20 cellular contexts compared by ENCODE assay signal in the genomic region with DNA sequence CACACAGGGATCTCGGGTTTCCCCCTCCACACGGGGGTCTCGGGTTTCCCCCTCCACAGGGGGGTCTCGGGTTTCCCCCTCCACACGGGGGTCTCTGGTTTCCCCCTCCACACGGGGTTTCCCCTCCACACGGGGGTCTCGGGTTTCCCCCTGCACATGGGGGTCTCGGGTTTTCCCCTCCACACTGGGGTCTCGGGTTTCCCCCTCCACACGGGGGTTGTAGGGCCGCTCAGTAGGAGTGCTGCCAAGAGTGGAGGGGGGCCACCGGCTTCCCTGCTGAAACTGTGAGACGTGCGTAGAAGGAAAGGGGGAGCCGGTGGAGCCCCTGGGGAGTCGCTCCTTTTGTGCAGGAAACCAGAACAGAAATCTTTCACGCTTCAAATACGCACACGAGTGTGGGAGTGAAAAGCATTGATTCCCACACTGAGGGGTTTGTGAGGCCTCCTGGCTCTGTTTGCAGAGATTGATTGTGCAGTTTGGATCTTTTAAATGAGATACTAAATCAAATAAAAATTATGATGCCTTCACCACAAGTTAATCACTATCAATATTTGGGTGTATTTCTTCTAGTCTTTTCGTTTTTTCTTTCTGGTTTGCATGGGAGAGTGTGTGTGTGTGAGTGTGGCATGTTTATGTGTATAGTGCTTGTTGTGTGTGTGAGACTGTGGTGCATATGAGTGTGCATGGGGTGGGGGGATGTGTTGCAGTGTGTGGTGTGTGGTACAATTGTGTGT. TPM values are rescaled to one million over a fixed set of nuclear protein-coding genes. Genes with fewer than 3 reads are reported as not detected.
DNase-seq lines count a peak whose midpoint lies in the region; ATAC-seq and TF ChIP-seq lines count a peak whose summit lies in the region.
"Had no signal": no experiment of that assay in that cellular context is flagged by ENCODE, and none has a peak within 500 bp of the region (broad histone marks: within the 10 kb centered on the region; RNA-seq: fewer than 3 reads in every experiment).

No MANE protein-coding gene starts in this region.

- no peaks in the 10 kb centered on the region; the same call in 2 of the 3 replicates for H3K4me1 Mint-ChIP-seq in GM23338

- H3K27me3 ChIP-seq in GM23338 (ENCODE audit: insufficient read depth) = no peaks in the 10 kb centered on the region
- no peaks in the 10 kb centered on the region for H3K27me3 ChIP-seq in trophoblast cell (ENCODE audit: insufficient read depth, low read length)
- H3K27me3 ChIP-seq in prostate gland (replicated peaks; ENCODE audit: insufficient read depth) = no peaks in the 10 kb centered on the region
- H3K27me3 ChIP-seq: tibial artery had no signal

- no peaks in the 10 kb centered on the region for H3K4me1 ChIP-seq in GM23338 (ENCODE audit: insufficient read depth)
- H3K4me1 ChIP-seq in trophoblast cell (ENCODE audit: control insufficient read depth in 1 of 2, insufficient read depth in 2 of 2, low read length in 2 of 2) = no peaks in the 10 kb centered on the region
- H3K4me1 ChIP-seq in prostate gland (replicated peaks) = no peaks in the 10 kb centered on the region
- H3K4me1 ChIP-seq: tibial artery had no signal

- H3K9ac ChIP-seq in trophoblast cell (ENCODE audit: low read length) = no peak overlapping the region

- H3K27ac ChIP-seq in GM23338 (ENCODE audit: low read depth) (no peak overlapping the region), VCaP (peak overlapping the region; percentile 37), trophoblast cell (ENCODE audit: low read depth, low read length) (no peak overlapping the region), prostate gland (no peak overlapping the region)
- H3K27ac ChIP-seq: HL-60, tibial artery had no signal

- no peak overlapping the region for H3K4me3 Mint-ChIP-seq in GM23338
- H3K4me3 Mint-ChIP-seq: activated naive CD8-positive, alpha-beta T cell treated with anti-CD3 and anti-CD28 coated beads, Interleukin-2, amount 10 ng/mL, durations not matched to agents 7 days and 5 days; H9; naive thymus-derived CD4-positive, alpha-beta T cell; stimulated activated naive CD8-positive, alpha-beta T cell treated with anti-CD3 and anti-CD28 coated beads, Interleukin-15, Interleukin-2, amounts not matched to agents 100 ng/mL and 50 ng/mL, for 24 hours had no signal

- H3K14ac ChIP-seq in trophoblast cell (ENCODE audit: low read length) = no peak overlapping the region

- WGBS in trophoblast cell (ENCODE audit: extremely low coverage, insufficient coverage, insufficient read length) = no CpG with 5 or more reads among the region's 21 CpGs
- WGBS in prostate gland = 59% methylated on average over 21 of the region's 21 CpGs

- TF ChIP-seq POLR2A in prostate gland (IDR thresholded peaks at IDR 0.05) = no peak

- H3F3A ChIP-seq in GM23338 (replicated peaks; ENCODE audit: low read depth) = no peaks in the 10 kb centered on the region; the same call in 1 of the 2 replicates

- H4K8ac ChIP-seq in trophoblast cell (ENCODE audit: low read depth, low read length) = no peak overlapping the region

- no peak overlapping the region for H3K27ac Mint-ChIP-seq in GM23338
- H3K27ac Mint-ChIP-seq: activated naive CD8-positive, alpha-beta T cell treated with anti-CD3 and anti-CD28 coated beads, Interleukin-2, amount 10 ng/mL, durations not matched to agents 7 days and 5 days; H9 had no signal

- H3K23ac ChIP-seq in trophoblast cell (ENCODE audit: low read length) = peak overlapping the region; percentile 100

- H3K9me3 ChIP-seq in trophoblast cell (ENCODE audit: insufficient read depth, low read depth, low read length) = peaks cover 16% of the 10 kb centered on the region
- H3K9me3 ChIP-seq in prostate gland = no peaks in the 10 kb centered on the region
- H3K9me3 ChIP-seq: tibial artery had no signal

- no peaks in the 10 kb centered on the region for H3K9me2 ChIP-seq in GM23338 (ENCODE audit: insufficient read depth)

- H3K9me3 Mint-ChIP-seq in GM23338 = no peaks in the 10 kb centered on the region
- H3K9me3 Mint-ChIP-seq: activated naive CD8-positive, alpha-beta T cell treated with anti-CD3 and anti-CD28 coated beads, Interleukin-2, amount 10 ng/mL, durations not matched to agents 7 days and 5 days; H9; naive thymus-derived CD4-positive, alpha-beta T cell; stimulated activated naive CD8-positive, alpha-beta T cell treated with anti-CD3 and anti-CD28 coated beads, Interleukin-15, Interleukin-2, amounts not matched to agents 100 ng/mL and 50 ng/mL, for 24 hours had no signal

- no peak for TF ChIP-seq CTCF in GM10266 (IDR thresholded peaks at IDR 0.05; ENCODE audit: control insufficient read depth, insufficient read depth, low read depth, missing control alignments)
- no peak for TF ChIP-seq CTCF in GM23338 (conservative IDR thresholded peaks at IDR 0.05; ENCODE audit: low read depth in 2 of 2)
- TF ChIP-seq CTCF in VCaP (conservative IDR thresholded peaks at IDR 0.05) = no peak
- no peak for TF ChIP-seq CTCF in prostate gland (IDR thresholded peaks at IDR 0.05)

- no peak overlapping the region for H2AK5ac ChIP-seq in trophoblast cell (ENCODE audit: low read length)

- H3K79me1 ChIP-seq in trophoblast cell (ENCODE audit: low read length) = no peaks in the 10 kb centered on the region

- H3K36me3 Mint-ChIP-seq in GM23338 (ENCODE audit: low read depth) = no peaks in the 10 kb centered on the region

- H2AFZ ChIP-seq in GM23338 (no peak overlapping the region), trophoblast cell (ENCODE audit: insufficient read depth, low read length, poor library complexity) (no peak overlapping the region)

- no peak overlapping the region for H2BK12ac ChIP-seq in trophoblast cell (ENCODE audit: low read length)

- H3K4me2 ChIP-seq in GM23338 (no peak overlapping the region), trophoblast cell (ENCODE audit: low read length) (no peak overlapping the region)

- intact Hi-C loops in prostate gland (cut with DNase I) = no loop called here
- intact Hi-C loops in Right ventricle myocardium inferior (cut with DNase I) = no loop called here
- intact Hi-C loops in left colon (cut with DNase I, micrococcal nuclease) = no loop called here

- no peak overlapping the region for H4K91ac ChIP-seq in trophoblast cell (ENCODE audit: low read depth, low read length)

- H2BK120ac ChIP-seq in trophoblast cell (ENCODE audit: insufficient read depth, low read length, poor library complexity) = no peak overlapping the region

- H3K18ac ChIP-seq in trophoblast cell (ENCODE audit: low read length) = no peak overlapping the region

- no peak overlapping the region for H2BK5ac ChIP-seq in trophoblast cell (ENCODE audit: low read depth, low read length, poor library complexity)

- peak; percentile 76 for DNase-seq in GM10266 (ENCODE audit: extremely low spot score)
- DNase-seq in GM23338 (ENCODE audit: low spot score) = no peak
- DNase-seq in trophoblast cell = no peak
- no peak for DNase-seq in NCI-H187 (lab: John Stamatoyannopoulos, UW)
- no peak for DNase-seq in prostate gland (ENCODE audit: low spot score)
- DNase-seq in Right ventricle myocardium inferior (ENCODE audit: missing footprints) = no peak
- no peak for DNase-seq in left colon
- DNase-seq: DMS79 treated with DMSO at 0.1 percent for 48 hours; effector CD4-positive, alpha-beta T cell; H9; kidney; naive thymus-derived CD4-positive, alpha-beta T cell; NCI-H1417; Right ventricle myocardium superior; SW 1271; tibial artery had no signal

- peaks cover 1% of the 10 kb centered on the region for H3K27me3 Mint-ChIP-seq in GM23338 (ENCODE audit: insufficient read depth, low read depth, poor library complexity)
- H3K27me3 Mint-ChIP-seq: activated naive CD8-positive, alpha-beta T cell treated with anti-CD3 and anti-CD28 coated beads, Interleukin-2, amount 10 ng/mL, durations not matched to agents 7 days and 5 days; naive thymus-derived CD4-positive, alpha-beta T cell; stimulated activated naive CD8-positive, alpha-beta T cell treated with anti-CD3 and anti-CD28 coated beads, Interleukin-15, Interleukin-2, amounts not matched to agents 100 ng/mL and 50 ng/mL, for 24 hours had no signal

- no peaks in the 10 kb centered on the region for H3K79me2 ChIP-seq in GM23338 (replicated peaks; ENCODE audit: insufficient read depth)
- no peaks in the 10 kb centered on the region for H3K79me2 ChIP-seq in trophoblast cell (ENCODE audit: control insufficient read depth, insufficient read depth, low read length, poor library complexity)

- no peaks in the 10 kb centered on the region for H4K20me1 ChIP-seq in GM23338 (replicated peaks; ENCODE audit: insufficient read depth)

- H4K12ac ChIP-seq in trophoblast cell (ENCODE audit: low read depth, low read length) = no peak overlapping the region

- H3K36me3 ChIP-seq in GM23338 (ENCODE audit: insufficient read depth) (no peaks in the 10 kb centered on the region), trophoblast cell (ENCODE audit: control insufficient read depth in 1 of 2, insufficient read depth in 2 of 2, low read length in 2 of 2) (no peaks in the 10 kb centered on the region), prostate gland (no peaks in the 10 kb centered on the region)

- ATAC-seq in GM23338 = peak; percentile 27; the same call in 2 of the 3 replicates
- ATAC-seq in Right ventricle myocardium inferior = no peak
- ATAC-seq in left colon = no peak

- H3K4me3 ChIP-seq in GM23338 = no peak overlapping the region
- peak overlapping the region; percentile 61 for H3K4me3 ChIP-seq in trophoblast cell (ENCODE audit: low read depth, low read length)
- no peak overlapping the region for H3K4me3 ChIP-seq in prostate gland
- H3K4me3 ChIP-seq: tibial artery had no signal

- no peak overlapping the region for H3K4ac ChIP-seq in trophoblast cell (ENCODE audit: low read depth, low read length)

TF ChIP-seq in GM23338, 12 proteins besides CTCF, POLR2A, EP300 and RAD21 (continues in another document):
- TF ChIP-seq ETS1 (IDR thresholded peaks at IDR 0.05) (no peak), STAT1 (IDR thresholded peaks at IDR 0.05; ENCODE audit: unreplicated experiment) (no peak), EZH2 (IDR thresholded peaks at IDR 0.05; ENCODE audit: low read depth, unreplicated experiment) (no peak)

RNA-seq across cellular contexts. Expression of gene TRAPPC10, which starts 54.3 kb away (rescaled TPM):
- total RNA-seq in GM23338 (2014; rRNA removed; shearing (Covaris generic)) = 27.1 and 30.9 TPM in 2 replicates
- 14.0 and 16.2 TPM in 2 replicates for polyA plus RNA-seq in GM23338 (2016; fragmentation: Nextera tagmentation; extraction: Ambion mirVana)
- 19.1 and 20.0 TPM in 2 replicates for polyA plus RNA-seq in trophoblast cell (2013)
- total RNA-seq in prostate gland (10 to 100 TPM; 14.4 to 38.9 TPM), Right ventricle myocardium inferior (20.3 TPM), left colon (10 to 100 TPM; 63.6 to 69.4 TPM)
